Comparison of ENCODE assay signal across 18 cellular contexts in genomic region chr21:26377111-26377694, GRCh38.
A peak's percentile ranks its signal among the peaks of the same experiment; 100 is the strongest.
DNase-seq lines count a peak whose midpoint lies in the region; FAIRE-seq and TF ChIP-seq lines count a peak whose summit lies in the region.
"Had no signal": no experiment of that assay in that cellular context is flagged by ENCODE, and none has a peak within 500 bp of the region (broad histone marks: within the 10 kb centered on the region; RNA-seq: fewer than 3 reads in every experiment).

No MANE protein-coding gene starts in this region.

- H2AFZ ChIP-seq in GM23248: no peak overlapping the region
- H2AFZ ChIP-seq in MM.1S (ENCODE audit: low read length): peak overlapping the region; percentile 24

- TF ChIP-seq CTCF in MM.1S (IDR thresholded peaks at IDR 0.05; ENCODE audit: low read length) (no peak), bronchial epithelial cell (IDR thresholded peaks at IDR 0.05; ENCODE audit: insufficient read depth, low read length, severe bottlenecking) (no peak), dorsolateral prefrontal cortex (IDR thresholded peaks at IDR 0.05 in 54 of 56, conservative IDR thresholded peaks at IDR 0.05 in 2 of 56; ENCODE audit: low read depth in 1 of 56, partially characterized antibody in 56 of 56) (no peak)

- no peaks in the 10 kb centered on the region for H3K9me3 ChIP-seq in GM23248 (ENCODE audit: low read depth)
- H3K9me3 ChIP-seq in MM.1S (replicated peaks; ENCODE audit: insufficient read depth, low read length): no peaks in the 10 kb centered on the region
- H3K9me3 ChIP-seq: BLaER1, Caco-2 had no signal

- no peaks in the 10 kb centered on the region for H3K79me2 ChIP-seq in GM23248 (ENCODE audit: insufficient read depth)
- H3K79me2 ChIP-seq in MM.1S (ENCODE audit: low read length): no peaks in the 10 kb centered on the region

- no peak overlapping the region for H3K9ac ChIP-seq in GM23248
- no peak overlapping the region for H3K9ac ChIP-seq in MM.1S (ENCODE audit: low read length)
- H3K9ac ChIP-seq: BLaER1 had no signal

- H3K27me3 ChIP-seq in GM23248 (replicated peaks; ENCODE audit: insufficient read depth): no peaks in the 10 kb centered on the region
- no peaks in the 10 kb centered on the region for H3K27me3 ChIP-seq in MM.1S (replicated peaks; ENCODE audit: insufficient read depth, low read length)
- H3K27me3 ChIP-seq in bronchial epithelial cell (ENCODE audit: control insufficient read depth, insufficient read depth, low read length): no peaks in the 10 kb centered on the region
- H3K27me3 ChIP-seq in dorsolateral prefrontal cortex: no peaks in the 10 kb centered on the region
- H3K27me3 ChIP-seq: BLaER1 had no signal

- DNase-seq in GM23248: peak; percentile 2
- DNase-seq in MM.1S: peak; percentile 29
- DNase-seq in bronchial epithelial cell (ENCODE audit: low read depth): peak; percentile 81
- DNase-seq in urothelium cell line (ENCODE audit: low spot score): peak; percentile 16
- DNase-seq in germinal center (ENCODE audit: low spot score): no peak
- DNase-seq in KBM-7: no peak
- no peak for DNase-seq in dorsolateral prefrontal cortex
- DNase-seq: AML-193; Caco-2; CD8-positive, alpha-beta memory T cell; DMS53; GOT3; H9 had no signal

- in situ Hi-C loops in GM23248 (cut with MboI): no loop called here
- in situ Hi-C loops in KBM-7 (cut with MboI; ENCODE audit: low pct_unique_long_range_greater_than_20kb, low sequenced_read_pairs): no loop called here

- H3F3A ChIP-seq in GM23248 (ENCODE audit: insufficient read depth): no peaks in the 10 kb centered on the region
- H3F3A ChIP-seq in MM.1S (ENCODE audit: insufficient read depth, low read length): no peaks in the 10 kb centered on the region

- no peaks in the 10 kb centered on the region for H3K36me3 ChIP-seq in GM23248 (ENCODE audit: low read depth)
- H3K36me3 ChIP-seq in MM.1S (replicated peaks; ENCODE audit: insufficient read depth, low read length): no peaks in the 10 kb centered on the region
- H3K36me3 ChIP-seq in bronchial epithelial cell (ENCODE audit: control insufficient read depth, insufficient read depth, low read length): no peaks in the 10 kb centered on the region
- H3K36me3 ChIP-seq: BLaER1 had no signal

- H3K4me2 ChIP-seq in GM23248 (ENCODE audit: unreplicated experiment): no peak overlapping the region
- peak overlapping the region; percentile 24; the same call in 1 of the 2 replicates for H3K4me2 ChIP-seq in MM.1S (ENCODE audit: low read depth, low read length)
- H3K4me2 ChIP-seq: BLaER1 had no signal

- H3K4me3 ChIP-seq in GM23248: no peak overlapping the region
- H3K4me3 ChIP-seq in MM.1S (ENCODE audit: low read length): no peak overlapping the region
- no peak overlapping the region for H3K4me3 ChIP-seq in bronchial epithelial cell (ENCODE audit: low read depth, low read length)
- no peak overlapping the region for H3K4me3 ChIP-seq in dorsolateral prefrontal cortex
- H3K4me3 ChIP-seq: BLaER1, GM12878, K562 had no signal

- FAIRE-seq in bronchial epithelial cell (lab: Jason Lieb, UNC): no peak
- no peak for FAIRE-seq in urothelium cell line (lab: Jason Lieb, UNC)
- FAIRE-seq: GM12878, GM18507, HTR-8/SVneo, K562 had no signal

- no peak overlapping the region for H3K27ac ChIP-seq in GM23248
- H3K27ac ChIP-seq in MM.1S (ENCODE audit: low read length): no peak overlapping the region
- no peak overlapping the region for H3K27ac ChIP-seq in dorsolateral prefrontal cortex
- H3K27ac ChIP-seq: BLaER1 had no signal

- 100% methylated on average over 2 of the region's 2 CpGs for WGBS in GM23248 (ENCODE audit: low coverage in 1 of 2, low lambda C conversion rate in 2 of 2, missing lambda C conversion rate in 2 of 2), 2 experiments

- H3K4me1 ChIP-seq in GM23248 (ENCODE audit: insufficient read depth) (no peaks in the 10 kb centered on the region), MM.1S (ENCODE audit: low read length) (peaks cover 20% of the 10 kb centered on the region)
- H3K4me1 ChIP-seq: BLaER1, Caco-2 had no signal

- intact Hi-C loops in dorsolateral prefrontal cortex (cut with DNase I): no loop called here

- H3K9me2 ChIP-seq in GM23248 (ENCODE audit: insufficient read depth) (no peaks in the 10 kb centered on the region), MM.1S (replicated peaks; ENCODE audit: insufficient read depth, low read length) (no peaks in the 10 kb centered on the region)

- H4K20me1 ChIP-seq in GM23248 (ENCODE audit: insufficient read depth) (no peaks in the 10 kb centered on the region), MM.1S (ENCODE audit: insufficient read depth, low read length) (no peaks in the 10 kb centered on the region)
- H4K20me1 ChIP-seq: BLaER1 had no signal

Comparison
In these comparisons a context has a peak if more than half of its experiments do, and no peak if none do; other contexts are left out.
1. DNase-seq: peak in GM23248 (single experiment), MM.1S (single experiment), bronchial epithelial cell (single experiment) and urothelium cell line (single experiment); none in germinal center (single experiment), KBM-7 (single experiment) and dorsolateral prefrontal cortex (0 of 10).